ENCODE assay signal across 24 cellular contexts in the genomic region with DNA sequence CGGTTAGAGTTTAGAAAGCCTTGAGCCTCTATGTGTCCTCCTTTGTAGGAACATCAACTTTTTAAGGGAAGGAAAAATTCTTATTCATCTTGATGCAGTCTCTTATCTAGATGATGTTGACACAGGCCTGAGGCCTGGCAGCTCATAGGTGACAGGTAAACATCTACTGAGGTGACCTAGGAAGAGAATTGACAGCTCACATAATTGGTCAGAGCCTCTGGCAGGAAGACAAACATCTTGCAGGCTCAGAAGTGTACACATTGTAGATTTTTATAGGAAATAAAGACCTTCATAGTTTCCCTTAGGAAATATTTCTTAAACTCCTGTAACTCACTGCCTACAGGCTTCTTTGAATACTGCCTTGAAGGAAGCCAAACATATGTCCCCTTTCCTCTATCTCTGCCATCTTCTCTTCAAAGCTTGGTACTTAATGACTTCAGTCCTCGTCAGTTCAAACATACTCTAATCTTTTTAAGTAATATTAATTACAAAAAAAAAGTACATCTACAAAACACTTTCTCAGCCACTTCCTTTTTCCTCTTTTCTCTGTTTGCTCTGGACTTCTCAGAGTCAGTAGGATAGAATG.
DNase-seq lines count a peak whose midpoint lies in the region; ATAC-seq and TF ChIP-seq lines count a peak whose summit lies in the region.
"Had no signal": no experiment of that assay in that cellular context is flagged by ENCODE, and none has a peak within 500 bp of the region (broad histone marks: within the 10 kb centered on the region; RNA-seq: fewer than 3 reads in every experiment).

No MANE protein-coding gene starts in this region.

- peaks cover 6% of the 10 kb centered on the region for H3K9me3 Mint-ChIP-seq in mesothelial cell of epicardium
- H3K9me3 Mint-ChIP-seq in CD4-positive, alpha-beta T cell = no peaks in the 10 kb centered on the region
- H3K9me3 Mint-ChIP-seq: CD4-positive, alpha-beta memory T cell had no signal

- no peaks in the 10 kb centered on the region for H3K9me3 ChIP-seq in colonic mucosa
- no peaks in the 10 kb centered on the region for H3K9me3 ChIP-seq in CD4-positive, alpha-beta T cell (ENCODE audit: control insufficient read depth, low read length)
- H3K9me3 ChIP-seq: BLaER1, Peyer's patch, SJSA1 had no signal

- H3K36me3 ChIP-seq in colonic mucosa = no peaks in the 10 kb centered on the region
- H3K36me3 ChIP-seq: BLaER1, Peyer's patch, SJSA1 had no signal

- H3K27me3 Mint-ChIP-seq in mesothelial cell of epicardium (ENCODE audit: low read depth) = no peaks in the 10 kb centered on the region
- H3K27me3 Mint-ChIP-seq in CD4-positive, alpha-beta T cell = peaks cover 5% of the 10 kb centered on the region

- no peaks in the 10 kb centered on the region for H3K27me3 ChIP-seq in colonic mucosa
- H3K27me3 ChIP-seq in CD4-positive, alpha-beta T cell (ENCODE audit: control insufficient read depth, insufficient read depth, low read length) = no peaks in the 10 kb centered on the region
- H3K27me3 ChIP-seq: BLaER1, Peyer's patch, SJSA1 had no signal

- CTCF ChIA-PET in CD4-positive, alpha-beta T cell (lab: Charles Lee) = no interaction called here

- no peak overlapping the region for H3K9ac ChIP-seq in colonic mucosa (ENCODE audit: low read depth in 2 of 2, low read length in 2 of 2)
- H3K9ac ChIP-seq: BLaER1 had no signal

- intact Hi-C loops in colonic mucosa (cut with DNase I) = no loop called here
- intact Hi-C loops in CD4-positive, alpha-beta T cell (cut with DNase I, micrococcal nuclease) = no loop called here

- H3K4me1 ChIP-seq in colonic mucosa = no peaks in the 10 kb centered on the region
- H3K4me1 ChIP-seq: BLaER1, Peyer's patch, SJSA1 had no signal

- no peak overlapping the region for H3K27ac ChIP-seq in colonic mucosa
- H3K27ac ChIP-seq in CD4-positive, alpha-beta T cell (ENCODE audit: low read depth, low read length) = no peak overlapping the region
- H3K27ac ChIP-seq: 22Rv1, BLaER1, Peyer's patch, SJSA1 had no signal

- no peaks in the 10 kb centered on the region for H3K36me3 Mint-ChIP-seq in mesothelial cell of epicardium
- no peaks in the 10 kb centered on the region for H3K36me3 Mint-ChIP-seq in CD4-positive, alpha-beta T cell (ENCODE audit: low read depth)
- H3K36me3 Mint-ChIP-seq: CD4-positive, alpha-beta memory T cell had no signal

- H3K4me3 ChIP-seq in LNCaP clone FGC (ENCODE audit: low read depth, low read length) = no peak overlapping the region
- H3K4me3 ChIP-seq in colonic mucosa = no peak overlapping the region
- H3K4me3 ChIP-seq: BLaER1, K562, Peyer's patch, SJSA1 had no signal

- H3K27ac Mint-ChIP-seq in mesothelial cell of epicardium = peak overlapping the region; percentile 64
- no peak overlapping the region for H3K27ac Mint-ChIP-seq in CD4-positive, alpha-beta T cell
- H3K27ac Mint-ChIP-seq: CD4-positive, alpha-beta memory T cell had no signal

- no peak for ATAC-seq in CD4-positive, alpha-beta T cell (ENCODE audit: poor library complexity)
- no peak for ATAC-seq in HG03460 (IDR thresholded peaks at IDR 0.05; ENCODE audit: unreplicated experiment)
- ATAC-seq: HepG2, K562 had no signal

- TF ChIP-seq CTCF in LNCaP clone FGC (IDR thresholded peaks at IDR 0.05; ENCODE audit: control insufficient read depth, extremely low read depth, insufficient read depth) (no peak), colonic mucosa (IDR thresholded peaks at IDR 0.05) (no peak), mesothelial cell of epicardium (IDR thresholded peaks at IDR 0.05; ENCODE audit: unreplicated experiment) (no peak)
- no peak for TF ChIP-seq CTCF in CD4-positive, alpha-beta T cell (IDR thresholded peaks at IDR 0.05)

- POLR2A ChIA-PET in CD4-positive, alpha-beta T cell (lab: Charles Lee) = no interaction called here

- peaks cover 11% of the 10 kb centered on the region for H3K4me1 Mint-ChIP-seq in mesothelial cell of epicardium
- no peaks in the 10 kb centered on the region for H3K4me1 Mint-ChIP-seq in CD4-positive, alpha-beta T cell (ENCODE audit: low read depth)
- H3K4me1 Mint-ChIP-seq: CD4-positive, alpha-beta memory T cell had no signal

- no peak overlapping the region for H3K4me3 Mint-ChIP-seq in mesothelial cell of epicardium
- H3K4me3 Mint-ChIP-seq in CD4-positive, alpha-beta T cell = no peak overlapping the region
- H3K4me3 Mint-ChIP-seq: CD4-positive, alpha-beta memory T cell had no signal

- DNase-seq in DMS153 (lab: John Stamatoyannopoulos, UW) = peak; percentile 19
- DNase-seq in DMS153 treated with DMSO at 0.1 percent for 48 hours (lab: John Stamatoyannopoulos, UW; ENCODE audit: unreplicated experiment) = no peak
- DNase-seq in LNCaP clone FGC (ENCODE audit: low read depth) = peak; percentile 99
- DNase-seq in colonic mucosa = peak; percentile 37
- DNase-seq in mesothelial cell of epicardium (ENCODE audit: low spot score in 2 of 2, unreplicated experiment in 2 of 2) = no peak
- no peak for DNase-seq in CD4-positive, alpha-beta T cell
- DNase-seq in NCI-H526 (lab: John Stamatoyannopoulos, UW) = no peak
- DNase-seq: ACHN; CD4-positive, alpha-beta memory T cell; EL; H7; MM.1S; NCI-H1092; NCI-H1694; NCI-H2081; NCI-H2171 treated with DMSO at 0.1 percent for 48 hours; NK-92 treated with Interleukin-12 subunit alpha and Interleukin-12 subunit beta, amount 100 ng/mL, for 24 hours; Peyer's patch had no signal

Comparison
In these comparisons a context has a peak if more than half of its experiments do, and no peak if none do; other contexts are left out.
1. DNase-seq: peak in DMS153 (single experiment), LNCaP clone FGC (single experiment) and colonic mucosa (single experiment); none in DMS153 treated with DMSO at 0.1 percent for 48 hours (single experiment), mesothelial cell of epicardium (0 of 2), CD4-positive, alpha-beta T cell (0 of 10) and NCI-H526 (0 of 2).